ENCODE assay signal across 32 cellular contexts in genomic region chr5:58012103-58012502, GRCh38.
A peak's percentile ranks its signal among the peaks of the same experiment; 100 is the strongest.
DNase-seq lines count a peak whose midpoint lies in the region; ATAC-seq lines count a peak whose summit lies in the region.
"Had no signal": no experiment of that assay in that cellular context is flagged by ENCODE, and none has a peak within 500 bp of the region (broad histone marks: within the 10 kb centered on the region; RNA-seq: fewer than 3 reads in every experiment).

No MANE protein-coding gene starts in this region.

- no peak overlapping the region for H2BK15ac ChIP-seq in mesenchymal stem cell (ENCODE audit: low read depth, poor library complexity, severe bottlenecking)
- H2BK15ac ChIP-seq in neuronal stem cell (ENCODE audit: low read length), result no peak overlapping the region

- H2BK12ac ChIP-seq in mesenchymal stem cell (ENCODE audit: low read length in 2 of 2) (no peak overlapping the region), neuronal stem cell (ENCODE audit: low read length) (no peak overlapping the region)

- H3K4ac ChIP-seq in mesenchymal stem cell (ENCODE audit: low read depth in 1 of 2, low read length in 2 of 2), result no peak overlapping the region
- H3K4ac ChIP-seq in neuronal stem cell (ENCODE audit: low read length), result no peak overlapping the region

- no peaks in the 10 kb centered on the region for H3K27me3 ChIP-seq in mesenchymal stem cell (ENCODE audit: control insufficient read depth in 1 of 2, insufficient read depth in 1 of 2, low read length in 2 of 2)
- H3K27me3 ChIP-seq in neuronal stem cell (ENCODE audit: control insufficient read depth in 3 of 3, insufficient read depth in 3 of 3, low read depth in 1 of 3, low read length in 3 of 3), result no peaks in the 10 kb centered on the region
- H3K27me3 ChIP-seq: neural progenitor cell, right lobe of liver, SJSA1 had no signal

- H2AFZ ChIP-seq in mesenchymal stem cell (ENCODE audit: low read depth, low read length) (no peak overlapping the region), neuronal stem cell (ENCODE audit: low read length) (no peak overlapping the region)
- H2AFZ ChIP-seq: GM23338, neural progenitor cell had no signal

- H3K36me3 ChIP-seq in mesenchymal stem cell (ENCODE audit: control insufficient read depth in 1 of 2, insufficient read depth in 2 of 2, low read depth in 1 of 2, low read length in 2 of 2), result no peaks in the 10 kb centered on the region
- no peaks in the 10 kb centered on the region for H3K36me3 ChIP-seq in neuronal stem cell (replicated peaks in 1 of 2; ENCODE audit: control insufficient read depth in 2 of 2, insufficient read depth in 2 of 2, low read length in 2 of 2)
- H3K36me3 ChIP-seq: neural progenitor cell, right lobe of liver, SJSA1 had no signal

- H3K79me1 ChIP-seq in mesenchymal stem cell (replicated peaks; ENCODE audit: low read length, poor library complexity, severe bottlenecking), result no peaks in the 10 kb centered on the region
- no peaks in the 10 kb centered on the region for H3K79me1 ChIP-seq in neuronal stem cell (ENCODE audit: low read depth, low read length)

- H3K18ac ChIP-seq in mesenchymal stem cell (ENCODE audit: low read depth in 1 of 2, low read length in 2 of 2) (no peak overlapping the region), neuronal stem cell (ENCODE audit: low read length) (no peak overlapping the region)

- no peak for ATAC-seq in HG03442 (IDR thresholded peaks at IDR 0.05; ENCODE audit: unreplicated experiment)
- ATAC-seq: activated CD8-positive, alpha-beta T cell treated with anti-CD3 and anti-CD28 coated beads, Interleukin-2, amount 10 ng/mL, durations not matched to agents 7 days and 5 days; GM23338; HepG2; right lobe of liver; stimulated activated memory B cell treated with anti-CD40 and anti-IgM and Interleukin-4, amounts not matched to agents 10 μg/mL and 1 μg/mL and 100 μg/mL, for 72 hours had no signal

- no peak overlapping the region for H4K91ac ChIP-seq in mesenchymal stem cell (ENCODE audit: low read length)
- H4K91ac ChIP-seq in neuronal stem cell (ENCODE audit: low read depth, low read length, poor library complexity), result no peak overlapping the region

- H3K27ac ChIP-seq in mesenchymal stem cell (ENCODE audit: low read length, poor library complexity, severe bottlenecking), result no peak overlapping the region
- H3K27ac ChIP-seq in neuronal stem cell (replicated peaks; ENCODE audit: low read length), result no peak overlapping the region
- H3K27ac ChIP-seq: HL-60, neural progenitor cell, right lobe of liver, SJSA1 had no signal

- no peak overlapping the region for H2AK5ac ChIP-seq in mesenchymal stem cell (ENCODE audit: low read length, severe bottlenecking)
- no peak overlapping the region for H2AK5ac ChIP-seq in neuronal stem cell (ENCODE audit: low read depth, low read length)

- H3K9ac ChIP-seq in mesenchymal stem cell (ENCODE audit: low read length), result no peak overlapping the region
- H3K9ac ChIP-seq in neuronal stem cell (ENCODE audit: low read depth, low read length, poor library complexity), result no peak overlapping the region
- H3K9ac ChIP-seq: neural progenitor cell had no signal

- no peak overlapping the region for H3K14ac ChIP-seq in mesenchymal stem cell (ENCODE audit: low read length in 2 of 2)
- H3K14ac ChIP-seq in neuronal stem cell (ENCODE audit: low read length), result no peak overlapping the region

- no peaks in the 10 kb centered on the region for H3K4me1 ChIP-seq in mesenchymal stem cell (ENCODE audit: control insufficient read depth, insufficient read depth, low read depth, low read length)
- peaks cover 6 to 13% of the 10 kb centered on the region in 2 donors for H3K4me1 ChIP-seq in neuronal stem cell (ENCODE audit: control insufficient read depth in 2 of 2, insufficient read depth in 1 of 2, low read depth in 1 of 2, low read length in 2 of 2)
- H3K4me1 ChIP-seq: right lobe of liver had no signal

- H2BK120ac ChIP-seq in mesenchymal stem cell (ENCODE audit: low read depth, low read length) (no peak overlapping the region), neuronal stem cell (ENCODE audit: low read depth, low read length) (no peak overlapping the region)

- no peak overlapping the region for H3K4me3 Mint-ChIP-seq in activated T-cell treated with anti-CD3 and anti-CD28 coated beads, Interleukin-2, amount 50 U/mL, for 24 hours
- H3K4me3 Mint-ChIP-seq: activated CD8-positive, alpha-beta T cell treated with anti-CD3 and anti-CD28 coated beads, Interleukin-2, amount 10 ng/mL, durations not matched to agents 7 days and 5 days; activated naive CD8-positive, alpha-beta T cell treated with anti-CD3 and anti-CD28 coated beads, Interleukin-2, amount 10 ng/mL, durations not matched to agents 7 days and 5 days; central memory CD8-positive, alpha-beta T cell; GM23338; memory B cell; neural progenitor cell; stimulated activated memory B cell treated with anti-CD40 and anti-IgM and Interleukin-4, amounts not matched to agents 10 μg/mL and 1 μg/mL and 100 μg/mL, for 72 hours had no signal

- 40% methylated on average over 1 of the region's 1 CpG for WGBS in mesenchymal stem cell
- no CpG with 5 or more reads among the region's 1 CpG for WGBS in neuronal stem cell (ENCODE audit: extremely low coverage in 2 of 2, insufficient read length in 2 of 2, insufficient replicate concordance in 1 of 2), 2 donors

- H3K36me3 Mint-ChIP-seq in activated T-cell treated with anti-CD3 and anti-CD28 coated beads, Interleukin-2, amount 50 U/mL, for 24 hours (ENCODE audit: low read depth), result no peaks in the 10 kb centered on the region
- H3K36me3 Mint-ChIP-seq: activated naive CD8-positive, alpha-beta T cell treated with anti-CD3 and anti-CD28 coated beads, Interleukin-2, amount 10 ng/mL, durations not matched to agents 7 days and 5 days; memory B cell; neural progenitor cell; stimulated activated memory B cell treated with anti-CD40 and anti-IgM and Interleukin-4, amounts not matched to agents 10 μg/mL and 1 μg/mL and 100 μg/mL, for 72 hours had no signal

- H3K9me3 Mint-ChIP-seq in activated T-cell treated with anti-CD3 and anti-CD28 coated beads, Interleukin-2, amount 50 U/mL, for 24 hours, result no peaks in the 10 kb centered on the region
- H3K9me3 Mint-ChIP-seq: activated naive CD8-positive, alpha-beta T cell treated with anti-CD3 and anti-CD28 coated beads, Interleukin-2, amount 10 ng/mL, durations not matched to agents 7 days and 5 days; GM23338; memory B cell; neural progenitor cell; stimulated activated memory B cell treated with anti-CD40 and anti-IgM and Interleukin-4, amounts not matched to agents 10 μg/mL and 1 μg/mL and 100 μg/mL, for 72 hours had no signal

- H3K4me1 Mint-ChIP-seq in activated T-cell treated with anti-CD3 and anti-CD28 coated beads, Interleukin-2, amount 50 U/mL, for 24 hours (ENCODE audit: low read depth), result no peaks in the 10 kb centered on the region
- H3K4me1 Mint-ChIP-seq: activated naive CD8-positive, alpha-beta T cell treated with anti-CD3 and anti-CD28 coated beads, Interleukin-2, amount 10 ng/mL, durations not matched to agents 7 days and 5 days; central memory CD8-positive, alpha-beta T cell; memory B cell; stimulated activated memory B cell treated with anti-CD40 and anti-IgM and Interleukin-4, amounts not matched to agents 10 μg/mL and 1 μg/mL and 100 μg/mL, for 72 hours had no signal

- peak; percentile 17 for DNase-seq in Daoy (ENCODE audit: low read depth)
- DNase-seq in HT1080 (ENCODE audit: low read depth), result peak; percentile 21
- DNase-seq in astrocyte of the hippocampus (ENCODE audit: low read depth, low spot score), result peak; percentile 17
- DNase-seq in mesenchymal stem cell, result peak; percentile 17
- no peak for DNase-seq in activated T-cell treated with anti-CD3 and anti-CD28 coated beads, Interleukin-2, amount 50 U/mL, for 24 hours
- no peak for DNase-seq in neuronal stem cell (ENCODE audit: low spot score)
- DNase-seq in NCI-H526 (lab: John Stamatoyannopoulos, UW), result no peak
- DNase-seq: activated CD4-positive, CD25-positive, alpha-beta regulatory T cell treated with anti-CD3 and anti-CD28 coated beads, Interleukin-2, amount 50 U/mL, for 72 hours; activated CD8-positive, alpha-beta T cell treated with anti-CD3 and anti-CD28 coated beads, Interleukin-2, amount 10 ng/mL, durations not matched to agents 7 days and 5 days; activated gamma-delta T cell; activated naive CD8-positive, alpha-beta T cell treated with anti-CD3 and anti-CD28 coated beads, Interleukin-2, amount 10 ng/mL, durations not matched to agents 7 days and 5 days; activated T-cell treated with anti-CD3 and anti-CD28 coated beads for 4 hours; C1 segment of cervical spinal cord; Caco-2; glutamatergic neuron; NCI-H1092 treated with DMSO at 0.1 percent for 48 hours; NCI-H187 treated with DMSO at 0.1 percent for 48 hours; posterior cingulate gyrus; right lobe of liver; RPMI8226; stimulated activated CD4-positive, alpha-beta T cell treated with anti-CD3 and anti-CD28 coated beads, Interleukin-12 subunit alpha, Interleukin-12 subunit beta, amount 100 ng/mL, for 4 hours; stimulated activated CD4-positive, alpha-beta T cell treated with anti-CD3 and anti-CD28 coated beads, Interleukin-4, amount 100 ng/mL, for 1 hour; T-helper 1 cell had no signal

- H4K8ac ChIP-seq in mesenchymal stem cell (ENCODE audit: low read length) (no peak overlapping the region), neuronal stem cell (ENCODE audit: low read depth, low read length) (no peak overlapping the region)

- H3K23ac ChIP-seq in mesenchymal stem cell (ENCODE audit: low read length in 2 of 2) (no peak overlapping the region), neuronal stem cell (ENCODE audit: low read depth, low read length, poor library complexity) (no peak overlapping the region)

- H3K4me3 ChIP-seq in mesenchymal stem cell (ENCODE audit: insufficient read depth in 1 of 2, low read depth in 1 of 2, low read length in 2 of 2) (no peak overlapping the region), neuronal stem cell (ENCODE audit: low read length in 2 of 2) (no peak overlapping the region)
- H3K4me3 ChIP-seq: GM23338, neural progenitor cell, right lobe of liver, SJSA1 had no signal

- peaks cover 6% of the 10 kb centered on the region for H3K27me3 Mint-ChIP-seq in activated T-cell treated with anti-CD3 and anti-CD28 coated beads, Interleukin-2, amount 50 U/mL, for 24 hours
- H3K27me3 Mint-ChIP-seq: activated naive CD8-positive, alpha-beta T cell treated with anti-CD3 and anti-CD28 coated beads, Interleukin-2, amount 10 ng/mL, durations not matched to agents 7 days and 5 days; central memory CD8-positive, alpha-beta T cell; memory B cell; stimulated activated memory B cell treated with anti-CD40 and anti-IgM and Interleukin-4, amounts not matched to agents 10 μg/mL and 1 μg/mL and 100 μg/mL, for 72 hours had no signal

- H3K4me2 ChIP-seq in mesenchymal stem cell (ENCODE audit: low read length, poor library complexity, severe bottlenecking) (no peak overlapping the region), neuronal stem cell (ENCODE audit: insufficient read depth, low read length, poor library complexity, severe bottlenecking) (no peak overlapping the region)
- H3K4me2 ChIP-seq: GM23338, neural progenitor cell had no signal

- H3K9me3 ChIP-seq in mesenchymal stem cell (ENCODE audit: control insufficient read depth, low read length) (no peaks in the 10 kb centered on the region), neuronal stem cell (replicated peaks in 1 of 2; ENCODE audit: control insufficient read depth in 2 of 2, insufficient read depth in 1 of 2, low read depth in 1 of 2, low read length in 2 of 2) (no peaks in the 10 kb centered on the region)
- H3K9me3 ChIP-seq: Caco-2, right lobe of liver, SJSA1 had no signal

- H2BK5ac ChIP-seq in mesenchymal stem cell (ENCODE audit: low read depth, low read length, poor library complexity, severe bottlenecking) (no peak overlapping the region), neuronal stem cell (ENCODE audit: low read length) (no peak overlapping the region)

- H3K27ac Mint-ChIP-seq in activated T-cell treated with anti-CD3 and anti-CD28 coated beads, Interleukin-2, amount 50 U/mL, for 24 hours, result no peak overlapping the region
- H3K27ac Mint-ChIP-seq: activated CD8-positive, alpha-beta T cell treated with anti-CD3 and anti-CD28 coated beads, Interleukin-2, amount 10 ng/mL, durations not matched to agents 7 days and 5 days; activated naive CD8-positive, alpha-beta T cell treated with anti-CD3 and anti-CD28 coated beads, Interleukin-2, amount 10 ng/mL, durations not matched to agents 7 days and 5 days; GM23338; memory B cell; neural progenitor cell; stimulated activated memory B cell treated with anti-CD40 and anti-IgM and Interleukin-4, amounts not matched to agents 10 μg/mL and 1 μg/mL and 100 μg/mL, for 72 hours had no signal

Comparison
In these comparisons a context has a peak if more than half of its experiments do, and no peak if none do; other contexts are left out.
1. DNase-seq: peak in Daoy (single experiment), HT1080 (single experiment), astrocyte of the hippocampus (single experiment) and mesenchymal stem cell (single experiment); none in activated T-cell treated with anti-CD3 and anti-CD28 coated beads, Interleukin-2, amount 50 U/mL, for 24 hours (single experiment), neuronal stem cell (single experiment) and NCI-H526 (0 of 2).